ENCODE assay signal across 19 cellular contexts in the genomic region with DNA sequence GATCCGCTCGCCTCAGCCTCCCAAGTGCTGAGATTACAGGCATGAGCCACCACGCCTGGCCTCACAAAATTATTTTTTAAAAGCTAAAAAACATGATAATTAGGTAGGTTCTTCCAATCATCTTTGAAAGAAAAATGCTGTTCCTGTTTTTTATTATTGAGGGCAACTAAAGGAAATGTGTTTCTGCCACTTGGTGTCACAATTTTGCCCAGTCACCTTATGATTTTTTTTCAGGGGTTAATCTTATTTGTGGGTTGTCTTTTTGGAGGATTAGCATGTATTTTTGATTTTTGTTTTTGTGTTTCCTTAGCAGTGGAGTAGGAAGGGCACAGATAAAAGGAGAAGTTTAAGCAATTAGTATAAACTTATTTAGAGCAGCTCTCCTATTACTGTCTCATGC.
DNase-seq lines count a peak whose midpoint lies in the region; ATAC-seq and TF ChIP-seq lines count a peak whose summit lies in the region.
"Had no signal": no experiment of that assay in that cellular context is flagged by ENCODE, and none has a peak within 500 bp of the region (broad histone marks: within the 10 kb centered on the region; RNA-seq: fewer than 3 reads in every experiment).

No MANE protein-coding gene starts in this region.

- H3K9me3 Mint-ChIP-seq in activated naive CD4-positive, alpha-beta T cell treated with anti-CD3 and anti-CD28 coated beads for 36 hours = no peaks in the 10 kb centered on the region
- H3K9me3 Mint-ChIP-seq in activated naive CD4-positive, alpha-beta T cell treated with anti-CD3 and anti-CD28 coated beads, Interleukin-2, amount 10 ng/mL, durations not matched to agents 7 days and 5 days = no peaks in the 10 kb centered on the region
- no peaks in the 10 kb centered on the region for H3K9me3 Mint-ChIP-seq in activated T-helper 1 cell treated with anti-CD3 and anti-CD28 coated beads, Interleukin-12 subunit alpha, Interleukin-12 subunit beta, Interleukin-2, Interleukin-4 antibody, amounts not matched to agents 30 ng/mL and 10 ng/mL and 1 ng/mL, durations not matched to agents 14 hours and 24 hours and 36 hours
- no peaks in the 10 kb centered on the region for H3K9me3 Mint-ChIP-seq in natural killer cell treated with Interleukin-12 subunit alpha and Interleukin-12 subunit beta and Interleukin-15 and Interleukin-18, amount 100 ng/mL, for 72 hours
- no peaks in the 10 kb centered on the region for H3K9me3 Mint-ChIP-seq in activated CD4-positive, alpha-beta T cell treated with anti-CD3 and anti-CD28 coated beads for 36 hours (ENCODE audit: low read depth)
- H3K9me3 Mint-ChIP-seq: H9; nephron progenitor cell; stimulated activated memory B cell treated with anti-CD40 and anti-IgM and Interleukin-4, amounts not matched to agents 10 μg/mL and 1 μg/mL and 100 μg/mL, for 72 hours had no signal

- CTCF ChIA-PET in activated naive CD4-positive, alpha-beta T cell treated with anti-CD3 and anti-CD28 coated beads for 36 hours (lab: Charles Lee) = interaction anchor here (0.6 to 0.7 kb wide), 2 partner anchors 27 to 127 kb away, joined by 3 read pairs; no protein-coding TSS in a partner anchor
- CTCF ChIA-PET in activated naive CD4-positive, alpha-beta T cell treated with anti-CD3 and anti-CD28 coated beads, Interleukin-2, amount 10 ng/mL, durations not matched to agents 7 days and 5 days (lab: Charles Lee) = interaction anchor here (1.0 to 1.1 kb wide), 3 partner anchors 13 to 220 kb away, joined by 3 read pairs; no protein-coding TSS in a partner anchor
- CTCF ChIA-PET in activated CD4-positive, alpha-beta T cell treated with anti-CD3 and anti-CD28 coated beads for 36 hours (lab: Charles Lee) = interaction anchor here (0.9 to 1.5 kb wide), 2 partner anchors 10 to 24 kb away, joined by 3 to 4 read pairs; no protein-coding TSS in a partner anchor

- no peaks in the 10 kb centered on the region for H3K27me3 Mint-ChIP-seq in activated naive CD4-positive, alpha-beta T cell treated with anti-CD3 and anti-CD28 coated beads for 36 hours (ENCODE audit: low read depth)
- H3K27me3 Mint-ChIP-seq in activated naive CD4-positive, alpha-beta T cell treated with anti-CD3 and anti-CD28 coated beads, Interleukin-2, amount 10 ng/mL, durations not matched to agents 7 days and 5 days = no peaks in the 10 kb centered on the region
- H3K27me3 Mint-ChIP-seq in activated T-helper 1 cell treated with anti-CD3 and anti-CD28 coated beads, Interleukin-12 subunit alpha, Interleukin-12 subunit beta, Interleukin-2, Interleukin-4 antibody, amounts not matched to agents 30 ng/mL and 10 ng/mL and 1 ng/mL, durations not matched to agents 14 hours and 24 hours and 36 hours (ENCODE audit: insufficient read depth) = no peaks in the 10 kb centered on the region
- no peaks in the 10 kb centered on the region for H3K27me3 Mint-ChIP-seq in natural killer cell treated with Interleukin-12 subunit alpha and Interleukin-12 subunit beta and Interleukin-15 and Interleukin-18, amount 100 ng/mL, for 72 hours
- H3K27me3 Mint-ChIP-seq in activated CD4-positive, alpha-beta T cell treated with anti-CD3 and anti-CD28 coated beads for 36 hours = no peaks in the 10 kb centered on the region
- H3K27me3 Mint-ChIP-seq: progenitor cell of endocrine pancreas; stimulated activated memory B cell treated with anti-CD40 and anti-IgM and Interleukin-4, amounts not matched to agents 10 μg/mL and 1 μg/mL and 100 μg/mL, for 72 hours had no signal

- no peak overlapping the region for H3K4me3 ChIP-seq in HL-60 (replicated peaks; ENCODE audit: insufficient read depth, low read length)
- H3K4me3 ChIP-seq: breast epithelium, thyroid gland had no signal

- intact Hi-C loops in activated naive CD4-positive, alpha-beta T cell treated with anti-CD3 and anti-CD28 coated beads for 36 hours (cut with micrococcal nuclease) = no loop called here
- intact Hi-C loops in activated T-helper 1 cell treated with anti-CD3 and anti-CD28 coated beads, Interleukin-12 subunit alpha, Interleukin-12 subunit beta, Interleukin-2, Interleukin-4 antibody, amounts not matched to agents 30 ng/mL and 10 ng/mL and 1 ng/mL, durations not matched to agents 14 hours and 24 hours and 36 hours (cut with micrococcal nuclease) = no loop called here
- intact Hi-C loops in activated CD4-positive, alpha-beta T cell treated with anti-CD3 and anti-CD28 coated beads for 36 hours (cut with DNase I, micrococcal nuclease) = loop anchor here in 1 of 2 experiments (5.0 kb wide), 2 partner anchors 40 to 85 kb away; no protein-coding TSS in a partner anchor

- peak overlapping the region; percentile 26 for H3K27ac Mint-ChIP-seq in activated naive CD4-positive, alpha-beta T cell treated with anti-CD3 and anti-CD28 coated beads for 36 hours
- H3K27ac Mint-ChIP-seq in activated naive CD4-positive, alpha-beta T cell treated with anti-CD3 and anti-CD28 coated beads, Interleukin-2, amount 10 ng/mL, durations not matched to agents 7 days and 5 days = no peak overlapping the region
- peak overlapping the region; percentile 25 for H3K27ac Mint-ChIP-seq in activated T-helper 1 cell treated with anti-CD3 and anti-CD28 coated beads, Interleukin-12 subunit alpha, Interleukin-12 subunit beta, Interleukin-2, Interleukin-4 antibody, amounts not matched to agents 30 ng/mL and 10 ng/mL and 1 ng/mL, durations not matched to agents 14 hours and 24 hours and 36 hours
- peak overlapping the region; percentile 75 to 90 for H3K27ac Mint-ChIP-seq in natural killer cell treated with Interleukin-12 subunit alpha and Interleukin-12 subunit beta and Interleukin-15 and Interleukin-18, amount 100 ng/mL, for 72 hours
- H3K27ac Mint-ChIP-seq in activated CD4-positive, alpha-beta T cell treated with anti-CD3 and anti-CD28 coated beads for 36 hours = no peak overlapping the region
- H3K27ac Mint-ChIP-seq: nephron progenitor cell; progenitor cell of endocrine pancreas; stimulated activated memory B cell treated with anti-CD40 and anti-IgM and Interleukin-4, amounts not matched to agents 10 μg/mL and 1 μg/mL and 100 μg/mL, for 72 hours had no signal

- H3K4me3 Mint-ChIP-seq in activated naive CD4-positive, alpha-beta T cell treated with anti-CD3 and anti-CD28 coated beads for 36 hours = no peak overlapping the region
- no peak overlapping the region for H3K4me3 Mint-ChIP-seq in activated naive CD4-positive, alpha-beta T cell treated with anti-CD3 and anti-CD28 coated beads, Interleukin-2, amount 10 ng/mL, durations not matched to agents 7 days and 5 days
- peak overlapping the region; percentile 10 for H3K4me3 Mint-ChIP-seq in activated T-helper 1 cell treated with anti-CD3 and anti-CD28 coated beads, Interleukin-12 subunit alpha, Interleukin-12 subunit beta, Interleukin-2, Interleukin-4 antibody, amounts not matched to agents 30 ng/mL and 10 ng/mL and 1 ng/mL, durations not matched to agents 14 hours and 24 hours and 36 hours
- H3K4me3 Mint-ChIP-seq in natural killer cell treated with Interleukin-12 subunit alpha and Interleukin-12 subunit beta and Interleukin-15 and Interleukin-18, amount 100 ng/mL, for 72 hours = peak overlapping the region; percentile 42
- no peak overlapping the region for H3K4me3 Mint-ChIP-seq in activated CD4-positive, alpha-beta T cell treated with anti-CD3 and anti-CD28 coated beads for 36 hours
- H3K4me3 Mint-ChIP-seq: H9; nephron progenitor cell; stimulated activated memory B cell treated with anti-CD40 and anti-IgM and Interleukin-4, amounts not matched to agents 10 μg/mL and 1 μg/mL and 100 μg/mL, for 72 hours had no signal

- peak overlapping the region; percentile 5; the same call in 1 of the 2 replicates for H3K27ac ChIP-seq in HL-60 (replicated peaks)
- H3K27ac ChIP-seq: breast epithelium, thyroid gland had no signal

- peaks cover 37% of the 10 kb centered on the region for H3K4me1 Mint-ChIP-seq in activated naive CD4-positive, alpha-beta T cell treated with anti-CD3 and anti-CD28 coated beads for 36 hours (ENCODE audit: low read depth)
- peaks cover 34% of the 10 kb centered on the region for H3K4me1 Mint-ChIP-seq in activated naive CD4-positive, alpha-beta T cell treated with anti-CD3 and anti-CD28 coated beads, Interleukin-2, amount 10 ng/mL, durations not matched to agents 7 days and 5 days
- peaks cover 41% of the 10 kb centered on the region for H3K4me1 Mint-ChIP-seq in activated T-helper 1 cell treated with anti-CD3 and anti-CD28 coated beads, Interleukin-12 subunit alpha, Interleukin-12 subunit beta, Interleukin-2, Interleukin-4 antibody, amounts not matched to agents 30 ng/mL and 10 ng/mL and 1 ng/mL, durations not matched to agents 14 hours and 24 hours and 36 hours (ENCODE audit: low read depth)
- H3K4me1 Mint-ChIP-seq in natural killer cell treated with Interleukin-12 subunit alpha and Interleukin-12 subunit beta and Interleukin-15 and Interleukin-18, amount 100 ng/mL, for 72 hours (ENCODE audit: low read depth in 2 of 2) = peaks cover 30 to 46% of the 10 kb centered on the region in 2 donors
- H3K4me1 Mint-ChIP-seq in activated CD4-positive, alpha-beta T cell treated with anti-CD3 and anti-CD28 coated beads for 36 hours = peaks cover 38% of the 10 kb centered on the region
- H3K4me1 Mint-ChIP-seq: H9, nephron progenitor cell had no signal

- no peak for TF ChIP-seq CTCF in HL-60 (IDR thresholded peaks at IDR 0.05; ENCODE audit: insufficient read depth, low read length)

- peaks cover 1% of the 10 kb centered on the region for H3K36me3 Mint-ChIP-seq in activated naive CD4-positive, alpha-beta T cell treated with anti-CD3 and anti-CD28 coated beads for 36 hours (ENCODE audit: low read depth)
- H3K36me3 Mint-ChIP-seq in activated naive CD4-positive, alpha-beta T cell treated with anti-CD3 and anti-CD28 coated beads, Interleukin-2, amount 10 ng/mL, durations not matched to agents 7 days and 5 days = peaks cover 4% of the 10 kb centered on the region
- peaks cover 7% of the 10 kb centered on the region for H3K36me3 Mint-ChIP-seq in activated T-helper 1 cell treated with anti-CD3 and anti-CD28 coated beads, Interleukin-12 subunit alpha, Interleukin-12 subunit beta, Interleukin-2, Interleukin-4 antibody, amounts not matched to agents 30 ng/mL and 10 ng/mL and 1 ng/mL, durations not matched to agents 14 hours and 24 hours and 36 hours (ENCODE audit: low read depth)
- no peaks in the 10 kb centered on the region for H3K36me3 Mint-ChIP-seq in natural killer cell treated with Interleukin-12 subunit alpha and Interleukin-12 subunit beta and Interleukin-15 and Interleukin-18, amount 100 ng/mL, for 72 hours
- H3K36me3 Mint-ChIP-seq in activated CD4-positive, alpha-beta T cell treated with anti-CD3 and anti-CD28 coated beads for 36 hours (ENCODE audit: low read depth) = no peaks in the 10 kb centered on the region
- H3K36me3 Mint-ChIP-seq: stimulated activated memory B cell treated with anti-CD40 and anti-IgM and Interleukin-4, amounts not matched to agents 10 μg/mL and 1 μg/mL and 100 μg/mL, for 72 hours had no signal

- no peak for DNase-seq in activated naive CD4-positive, alpha-beta T cell treated with anti-CD3 and anti-CD28 coated beads for 36 hours
- no peak for DNase-seq in activated naive CD4-positive, alpha-beta T cell treated with anti-CD3 and anti-CD28 coated beads, Interleukin-2, amount 10 ng/mL, durations not matched to agents 7 days and 5 days
- DNase-seq in HL-60 (ENCODE audit: low read depth in 1 of 2, low spot score in 1 of 2) = peak in 1 of 2 experiments; percentile 9
- no peak for DNase-seq in activated T-helper 1 cell treated with anti-CD3 and anti-CD28 coated beads, Interleukin-12 subunit alpha, Interleukin-12 subunit beta, Interleukin-2, Interleukin-4 antibody, amounts not matched to agents 30 ng/mL and 10 ng/mL and 1 ng/mL, durations not matched to agents 14 hours and 24 hours and 36 hours (ENCODE audit: low spot score)
- no peak for DNase-seq in natural killer cell treated with Interleukin-12 subunit alpha and Interleukin-12 subunit beta and Interleukin-15 and Interleukin-18, amount 100 ng/mL, for 72 hours (ENCODE audit: low spot score)
- no peak for DNase-seq in activated CD4-positive, alpha-beta T cell treated with anti-CD3 and anti-CD28 coated beads for 36 hours
- no peak for DNase-seq in GM03348 (ENCODE audit: low spot score)
- DNase-seq: activated CD4-positive, alpha-beta T cell treated with anti-CD3 and anti-CD28 coated beads for 4 hours; COR-L47; cortex of kidney; H9; NCI-H1417; NCI-H510A treated with DMSO at 0.1 percent for 48 hours; nephron progenitor cell; thyroid gland had no signal

- H3K27me3 ChIP-seq in HL-60 (ENCODE audit: insufficient read depth, poor library complexity, severe bottlenecking) = no peaks in the 10 kb centered on the region
- H3K27me3 ChIP-seq: breast epithelium, thyroid gland had no signal

- no peak for ATAC-seq in natural killer cell treated with Interleukin-12 subunit alpha and Interleukin-12 subunit beta and Interleukin-15 and Interleukin-18, amount 100 ng/mL, for 72 hours
- ATAC-seq in activated CD4-positive, alpha-beta T cell treated with anti-CD3 and anti-CD28 coated beads for 36 hours = no peak
- ATAC-seq in GM19452 (IDR thresholded peaks at IDR 0.05; ENCODE audit: unreplicated experiment) = no peak
- ATAC-seq: stimulated activated memory B cell treated with anti-CD40 and anti-IgM and Interleukin-4, amounts not matched to agents 10 μg/mL and 1 μg/mL and 100 μg/mL, for 72 hours had no signal

- POLR2A ChIA-PET in activated CD4-positive, alpha-beta T cell treated with anti-CD3 and anti-CD28 coated beads for 36 hours (lab: Charles Lee) = interaction anchor here (0.6 to 0.7 kb wide), 2 partner anchors 9 to 103 kb away, joined by 4 to 13 read pairs; no protein-coding TSS in a partner anchor

Comparison
In these comparisons a context has a peak if more than half of its experiments do, and no peak if none do; other contexts are left out.
1. H3K27ac Mint-ChIP-seq: peak in activated naive CD4-positive, alpha-beta T cell treated with anti-CD3 and anti-CD28 coated beads for 36 hours (single experiment), activated T-helper 1 cell treated with anti-CD3 and anti-CD28 coated beads, Interleukin-12 subunit alpha, Interleukin-12 subunit beta, Interleukin-2, Interleukin-4 antibody, amounts not matched to agents 30 ng/mL and 10 ng/mL and 1 ng/mL, durations not matched to agents 14 hours and 24 hours and 36 hours (single experiment) and natural killer cell treated with Interleukin-12 subunit alpha and Interleukin-12 subunit beta and Interleukin-15 and Interleukin-18, amount 100 ng/mL, for 72 hours (2 of 2); none in activated naive CD4-positive, alpha-beta T cell treated with anti-CD3 and anti-CD28 coated beads, Interleukin-2, amount 10 ng/mL, durations not matched to agents 7 days and 5 days (single experiment) and activated CD4-positive, alpha-beta T cell treated with anti-CD3 and anti-CD28 coated beads for 36 hours (single experiment).
2. H3K4me3 Mint-ChIP-seq: peak in activated T-helper 1 cell treated with anti-CD3 and anti-CD28 coated beads, Interleukin-12 subunit alpha, Interleukin-12 subunit beta, Interleukin-2, Interleukin-4 antibody, amounts not matched to agents 30 ng/mL and 10 ng/mL and 1 ng/mL, durations not matched to agents 14 hours and 24 hours and 36 hours (single experiment) and natural killer cell treated with Interleukin-12 subunit alpha and Interleukin-12 subunit beta and Interleukin-15 and Interleukin-18, amount 100 ng/mL, for 72 hours (single experiment); none in activated naive CD4-positive, alpha-beta T cell treated with anti-CD3 and anti-CD28 coated beads for 36 hours (single experiment), activated naive CD4-positive, alpha-beta T cell treated with anti-CD3 and anti-CD28 coated beads, Interleukin-2, amount 10 ng/mL, durations not matched to agents 7 days and 5 days (single experiment) and activated CD4-positive, alpha-beta T cell treated with anti-CD3 and anti-CD28 coated beads for 36 hours (single experiment).